ENCODE assay signal across 20 cellular contexts in the genomic region with DNA sequence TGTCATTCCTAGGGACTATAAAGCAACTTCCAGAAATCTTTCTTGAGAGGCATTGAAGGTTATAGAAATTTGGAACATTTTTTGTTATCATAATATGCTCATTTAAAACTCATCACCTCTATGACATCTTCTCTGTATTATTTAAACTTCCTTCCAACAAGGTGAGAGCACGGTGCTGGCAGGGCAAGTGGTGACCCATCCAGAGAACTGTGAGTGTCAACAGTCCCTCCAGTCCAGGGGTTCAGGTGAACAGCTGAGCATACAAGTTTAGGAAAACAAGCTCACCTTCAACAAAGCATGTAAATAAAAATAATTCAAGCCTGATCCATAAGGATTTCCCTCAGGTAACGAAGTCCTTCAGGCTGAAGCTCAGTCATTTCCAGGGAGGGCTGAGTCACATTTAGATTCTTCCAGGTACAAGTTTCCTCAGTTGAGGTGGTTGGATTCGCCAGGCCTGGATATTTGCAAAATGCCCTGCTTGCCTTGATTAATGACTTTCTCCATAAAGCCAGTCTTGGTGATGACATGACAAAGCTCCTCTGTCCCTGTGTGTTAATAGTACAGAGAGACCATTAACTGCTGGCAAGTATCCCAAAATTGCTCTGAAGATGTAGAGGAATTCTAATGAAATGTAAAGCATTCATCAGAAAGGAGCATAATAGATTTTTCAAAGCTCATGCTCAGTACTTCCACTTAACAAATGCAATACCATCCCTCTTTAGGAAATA.
DNase-seq lines count a peak whose midpoint lies in the region; ATAC-seq and TF ChIP-seq lines count a peak whose summit lies in the region.
"Had no signal": no experiment of that assay in that cellular context is flagged by ENCODE, and none has a peak within 500 bp of the region (broad histone marks: within the 10 kb centered on the region; RNA-seq: fewer than 3 reads in every experiment).

No MANE protein-coding gene starts in this region.

- H3K18ac ChIP-seq in mesenchymal stem cell (ENCODE audit: low read depth in 1 of 2, low read length in 2 of 2) = no peak overlapping the region

- H3K4me3 ChIP-seq in Loucy (ENCODE audit: low read length, poor library complexity, severe bottlenecking) = no peak overlapping the region
- no peak overlapping the region for H3K4me3 ChIP-seq in mesenchymal stem cell (ENCODE audit: insufficient read depth in 1 of 2, low read depth in 1 of 2, low read length in 2 of 2)
- H3K4me3 ChIP-seq in MG63 = no peak overlapping the region
- H3K4me3 ChIP-seq: BLaER1, coronary artery, SK-N-MC, smooth muscle cell had no signal

- TF ChIP-seq CTCF in Loucy (conservative IDR thresholded peaks at IDR 0.05; ENCODE audit: low read length) = no peak

- no peaks in the 10 kb centered on the region for H3F3A ChIP-seq in Loucy (ENCODE audit: low read depth)

- H2BK120ac ChIP-seq in mesenchymal stem cell (ENCODE audit: low read depth, low read length) = no peak overlapping the region

- no peak overlapping the region for H4K8ac ChIP-seq in mesenchymal stem cell (ENCODE audit: low read length)

- H3K9me2 ChIP-seq in Loucy (replicated peaks; ENCODE audit: low read depth, low read length) = no peaks in the 10 kb centered on the region

- H3K27me3 ChIP-seq in Loucy (ENCODE audit: insufficient read depth, low read length, poor library complexity, severe bottlenecking) (no peaks in the 10 kb centered on the region), mesenchymal stem cell (ENCODE audit: control insufficient read depth in 1 of 2, insufficient read depth in 1 of 2, low read length in 2 of 2) (no peaks in the 10 kb centered on the region), MG63 (no peaks in the 10 kb centered on the region)
- H3K27me3 ChIP-seq: BLaER1 had no signal

- H3K4ac ChIP-seq in mesenchymal stem cell (ENCODE audit: low read depth in 1 of 2, low read length in 2 of 2) = no peak overlapping the region

- no peak overlapping the region for H3K27ac ChIP-seq in mesenchymal stem cell (ENCODE audit: low read length, poor library complexity, severe bottlenecking)
- H3K27ac ChIP-seq: BLaER1, coronary artery, SK-N-MC had no signal

- peak overlapping the region; percentile 13 for H3K9ac ChIP-seq in Loucy (ENCODE audit: low read depth, low read length, poor library complexity, severe bottlenecking)
- H3K9ac ChIP-seq in mesenchymal stem cell (ENCODE audit: low read length) = no peak overlapping the region
- H3K9ac ChIP-seq: BLaER1 had no signal

- H3K36me3 ChIP-seq in Loucy (ENCODE audit: insufficient read depth, low read length) (no peaks in the 10 kb centered on the region), mesenchymal stem cell (ENCODE audit: control insufficient read depth in 1 of 2, insufficient read depth in 2 of 2, low read depth in 1 of 2, low read length in 2 of 2) (no peaks in the 10 kb centered on the region), MG63 (no peaks in the 10 kb centered on the region)
- H3K36me3 ChIP-seq: BLaER1 had no signal

- H2BK15ac ChIP-seq in mesenchymal stem cell (ENCODE audit: low read depth, poor library complexity, severe bottlenecking) = no peak overlapping the region

- no peaks in the 10 kb centered on the region for H3K79me2 ChIP-seq in Loucy (ENCODE audit: insufficient read depth, low read length)

- WGBS in mesenchymal stem cell = 80% methylated on average over 3 of the region's 3 CpGs

- DNase-seq in EH (ENCODE audit: low read depth) (peak; percentile 87), astrocyte of the hippocampus (ENCODE audit: low read depth, low spot score) (peak; percentile 40), mesenchymal stem cell (peak; percentile 21), activated gamma-delta T cell (lab: John Stamatoyannopoulos, UW) (no peak), MG63 (no peak)
- DNase-seq in stimulated activated naive CD4-positive, alpha-beta T cell (lab: John Stamatoyannopoulos, UW) = no peak
- DNase-seq: activated CD4-positive, CD25-positive, alpha-beta regulatory T cell; activated CD8-positive, alpha-beta T cell treated with anti-CD3 and anti-CD28 coated beads, Interleukin-2, amount 10 ng/mL, durations not matched to agents 7 days and 5 days; activated T-cell treated with anti-CD3 and anti-CD28 coated beads, Interleukin-2, amount 50 U/mL, for 24 hours; DMS 273 treated with DMSO at 0.1 percent for 48 hours; H9; stimulated activated CD4-positive, alpha-beta T cell treated with anti-CD3 and anti-CD28 coated beads, Interleukin-4, amount 100 ng/mL, for 24 hours; T1000 had no signal

- no peak overlapping the region for H2BK12ac ChIP-seq in mesenchymal stem cell (ENCODE audit: low read length in 2 of 2)

- no peaks in the 10 kb centered on the region for H3K79me1 ChIP-seq in mesenchymal stem cell (replicated peaks; ENCODE audit: low read length, poor library complexity, severe bottlenecking)

- no peak overlapping the region for H4K91ac ChIP-seq in mesenchymal stem cell (ENCODE audit: low read length)

- H2AK5ac ChIP-seq in mesenchymal stem cell (ENCODE audit: low read length, severe bottlenecking) = no peak overlapping the region

- no peaks in the 10 kb centered on the region for H4K20me1 ChIP-seq in Loucy (ENCODE audit: insufficient read depth, low read length, poor library complexity, severe bottlenecking)
- H4K20me1 ChIP-seq: BLaER1 had no signal

- H2AFZ ChIP-seq in Loucy (ENCODE audit: low read length) (no peak overlapping the region), mesenchymal stem cell (ENCODE audit: low read depth, low read length) (no peak overlapping the region)

- H3K9me3 ChIP-seq in Loucy (ENCODE audit: insufficient read depth, low read depth, low read length) (no peaks in the 10 kb centered on the region), mesenchymal stem cell (ENCODE audit: control insufficient read depth, low read length) (no peaks in the 10 kb centered on the region), MG63 (no peaks in the 10 kb centered on the region)
- H3K9me3 ChIP-seq: BLaER1 had no signal

- H2BK5ac ChIP-seq in mesenchymal stem cell (ENCODE audit: low read depth, low read length, poor library complexity, severe bottlenecking) = no peak overlapping the region

- ATAC-seq in GM18502 (IDR thresholded peaks at IDR 0.05; ENCODE audit: poor library complexity, unreplicated experiment) = no peak
- ATAC-seq: activated CD8-positive, alpha-beta T cell treated with anti-CD3 and anti-CD28 coated beads, Interleukin-2, amount 10 ng/mL, durations not matched to agents 7 days and 5 days; Panc1 had no signal

- H3K4me2 ChIP-seq in Loucy (ENCODE audit: low read depth, low read length, poor library complexity, severe bottlenecking) (peak overlapping the region; percentile 69), mesenchymal stem cell (ENCODE audit: low read length, poor library complexity, severe bottlenecking) (no peak overlapping the region)
- H3K4me2 ChIP-seq: smooth muscle cell had no signal

- no peak overlapping the region for H3K14ac ChIP-seq in mesenchymal stem cell (ENCODE audit: low read length in 2 of 2)

- H3K4me1 ChIP-seq in Loucy (ENCODE audit: insufficient read depth, low read length, poor library complexity, severe bottlenecking) = peaks cover 19% of the 10 kb centered on the region
- no peaks in the 10 kb centered on the region for H3K4me1 ChIP-seq in mesenchymal stem cell (ENCODE audit: control insufficient read depth, insufficient read depth, low read depth, low read length)
- H3K4me1 ChIP-seq: BLaER1 had no signal

- no peak overlapping the region for H3K23ac ChIP-seq in mesenchymal stem cell (ENCODE audit: low read length in 2 of 2)

Comparison
In these comparisons a context has a peak if more than half of its experiments do, and no peak if none do; other contexts are left out.
1. DNase-seq: peak in EH (single experiment), astrocyte of the hippocampus (single experiment) and mesenchymal stem cell (single experiment); none in stimulated activated naive CD4-positive, alpha-beta T cell (0 of 6), activated gamma-delta T cell (single experiment) and MG63 (single experiment).